ENCODE assay signal across 1 cellular context in genomic region chr18:73669299-73669698, GRCh38.
TF ChIP-seq lines count a peak whose summit lies in the region.

No MANE protein-coding gene starts in this region.

TF ChIP-seq in SK-N-SH treated with all-trans-retinoic acid at 6 μM for 48 hours, 23 proteins besides CTCF, POLR2A, EP300 and RAD21 (continued from another document):
- TF ChIP-seq, protein P1, sequence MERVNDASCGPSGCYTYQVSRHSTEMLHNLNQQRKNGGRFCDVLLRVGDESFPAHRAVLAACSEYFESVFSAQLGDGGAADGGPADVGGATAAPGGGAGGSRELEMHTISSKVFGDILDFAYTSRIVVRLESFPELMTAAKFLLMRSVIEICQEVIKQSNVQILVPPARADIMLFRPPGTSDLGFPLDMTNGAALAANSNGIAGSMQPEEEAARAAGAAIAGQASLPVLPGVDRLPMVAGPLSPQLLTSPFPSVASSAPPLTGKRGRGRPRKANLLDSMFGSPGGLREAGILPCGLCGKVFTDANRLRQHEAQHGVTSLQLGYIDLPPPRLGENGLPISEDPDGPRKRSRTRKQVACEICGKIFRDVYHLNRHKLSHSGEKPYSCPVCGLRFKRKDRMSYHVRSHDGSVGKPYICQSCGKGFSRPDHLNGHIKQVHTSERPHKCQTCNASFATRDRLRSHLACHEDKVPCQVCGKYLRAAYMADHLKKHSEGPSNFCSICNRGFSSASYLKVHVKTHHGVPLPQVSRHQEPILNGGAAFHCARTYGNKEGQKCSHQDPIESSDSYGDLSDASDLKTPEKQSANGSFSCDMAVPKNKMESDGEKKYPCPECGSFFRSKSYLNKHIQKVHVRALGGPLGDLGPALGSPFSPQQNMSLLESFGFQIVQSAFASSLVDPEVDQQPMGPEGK (CRISPR knock-in tag; IDR thresholded peaks at IDR 0.05; ENCODE audit: borderline replicate concordance), result no peak
- TF ChIP-seq TOX (CRISPR knock-in tag; IDR thresholded peaks at IDR 0.05; ENCODE audit: borderline replicate concordance) (no peak), ZFP30 (CRISPR knock-in tag; IDR thresholded peaks at IDR 0.05) (no peak), ESRRG (CRISPR knock-in tag; IDR thresholded peaks at IDR 0.05) (no peak)
